Comparison of ENCODE assay signal across 9 cellular contexts in genomic region chr20:51661609-51662178, GRCh38.
A peak's percentile ranks its signal among the peaks of the same experiment; 100 is the strongest.
DNase-seq lines count a peak whose midpoint lies in the region; ATAC-seq, FAIRE-seq and TF ChIP-seq lines count a peak whose summit lies in the region.
"Had no signal": no experiment of that assay in that cellular context is flagged by ENCODE, and none has a peak within 500 bp of the region (broad histone marks: within the 10 kb centered on the region; RNA-seq: fewer than 3 reads in every experiment).

No MANE protein-coding gene starts in this region.

- H3K27me3 ChIP-seq in tibial nerve = no peaks in the 10 kb centered on the region

- H3K4me1 Mint-ChIP-seq in activated CD4-positive, alpha-beta memory T cell treated with anti-CD3 and anti-CD28 coated beads, Interleukin-2, amount 10 ng/mL, durations not matched to agents 7 days and 5 days = peaks cover 23% of the 10 kb centered on the region
- H3K4me1 Mint-ChIP-seq in stimulated activated naive CD8-positive, alpha-beta T cell treated with anti-CD3 and anti-CD28 coated beads, Interleukin-15, amount 100 ng/mL, for 72 hours = peaks cover 21% of the 10 kb centered on the region

- CTCF ChIA-PET in activated CD4-positive, alpha-beta memory T cell treated with anti-CD3 and anti-CD28 coated beads, Interleukin-2, amount 10 ng/mL, durations not matched to agents 7 days and 5 days (lab: Charles Lee) = interaction anchor here (0.7 to 1.2 kb wide), 4 partner anchors 19 to 422 kb away, joined by 3 to 4 read pairs (median 3); no protein-coding TSS in a partner anchor

- WGBS in tibial nerve, 2 donors = 86 to 97% methylated on average over 3 of the region's 3 CpGs

- no peaks in the 10 kb centered on the region for H3K9me3 ChIP-seq in tibial nerve

- no peak overlapping the region for H3K4me3 Mint-ChIP-seq in activated CD4-positive, alpha-beta memory T cell treated with anti-CD3 and anti-CD28 coated beads, Interleukin-2, amount 10 ng/mL, durations not matched to agents 7 days and 5 days
- H3K4me3 Mint-ChIP-seq in stimulated activated naive CD8-positive, alpha-beta T cell treated with anti-CD3 and anti-CD28 coated beads, Interleukin-15, amount 100 ng/mL, for 72 hours = peak overlapping the region in 1 of 2 donors; percentile 48

- no peak overlapping the region for H3K4me3 ChIP-seq in tibial nerve

- TF ChIP-seq CTCF in tibial nerve (IDR thresholded peaks at IDR 0.05) = no peak

- no peaks in the 10 kb centered on the region for H3K36me3 Mint-ChIP-seq in activated CD4-positive, alpha-beta memory T cell treated with anti-CD3 and anti-CD28 coated beads, Interleukin-2, amount 10 ng/mL, durations not matched to agents 7 days and 5 days (ENCODE audit: low read depth)

- H3K27ac ChIP-seq in tibial nerve = no peak overlapping the region

- H3K9me3 Mint-ChIP-seq in activated CD4-positive, alpha-beta memory T cell treated with anti-CD3 and anti-CD28 coated beads, Interleukin-2, amount 10 ng/mL, durations not matched to agents 7 days and 5 days = no peaks in the 10 kb centered on the region
- no peaks in the 10 kb centered on the region for H3K9me3 Mint-ChIP-seq in stimulated activated naive CD8-positive, alpha-beta T cell treated with anti-CD3 and anti-CD28 coated beads, Interleukin-15, amount 100 ng/mL, for 72 hours

- no peak for FAIRE-seq in GM19239 (lab: Jason Lieb, UNC)

- POLR2A ChIA-PET in activated CD4-positive, alpha-beta memory T cell treated with anti-CD3 and anti-CD28 coated beads, Interleukin-2, amount 10 ng/mL, durations not matched to agents 7 days and 5 days (lab: Charles Lee) = no interaction called here

- peak; percentile 99 for ATAC-seq in stimulated activated naive CD8-positive, alpha-beta T cell treated with anti-CD3 and anti-CD28 coated beads, Interleukin-15, amount 100 ng/mL, for 72 hours
- no peak for ATAC-seq in GM19397 (IDR thresholded peaks at IDR 0.05; ENCODE audit: unreplicated experiment)

- peaks cover 8% of the 10 kb centered on the region for H3K27me3 Mint-ChIP-seq in activated CD4-positive, alpha-beta memory T cell treated with anti-CD3 and anti-CD28 coated beads, Interleukin-2, amount 10 ng/mL, durations not matched to agents 7 days and 5 days
- peaks cover 3% of the 10 kb centered on the region for H3K27me3 Mint-ChIP-seq in stimulated activated naive CD8-positive, alpha-beta T cell treated with anti-CD3 and anti-CD28 coated beads, Interleukin-15, amount 100 ng/mL, for 72 hours

- DNase-seq in activated T-cell treated with anti-CD3 and anti-CD28 coated beads for 24 hours (ENCODE audit: low read depth) (peak; percentile 40), hepatic stellate cell (ENCODE audit: low spot score) (peak; percentile 19), GM19239 (ENCODE audit: insufficient read length, low spot score) (no peak), tibial nerve (ENCODE audit: low spot score in 2 of 2) (no peak)
- no peak for DNase-seq in activated T-cell treated with anti-CD3 and anti-CD28 coated beads, Interleukin-2, amount 50 U/mL, for 1 hour
- peak; percentile 39 for DNase-seq in activated CD4-positive, alpha-beta memory T cell treated with anti-CD3 and anti-CD28 coated beads, Interleukin-2, amount 10 ng/mL, durations not matched to agents 7 days and 5 days
- peak; percentile 50 to 71 for DNase-seq in stimulated activated naive CD8-positive, alpha-beta T cell treated with anti-CD3 and anti-CD28 coated beads, Interleukin-15, amount 100 ng/mL, for 72 hours
- DNase-seq: NCI-H1417 had no signal

- peaks cover 0 to 12% (median 0%) of the 10 kb centered on the region in 3 donors for H3K36me3 ChIP-seq in tibial nerve

- TF ChIP-seq EP300 in tibial nerve (IDR thresholded peaks at IDR 0.05) = no peak

- H3K4me1 ChIP-seq in tibial nerve = no peaks in the 10 kb centered on the region

- no peak for TF ChIP-seq POLR2A in tibial nerve (IDR thresholded peaks at IDR 0.05)

- H3K27ac Mint-ChIP-seq in activated CD4-positive, alpha-beta memory T cell treated with anti-CD3 and anti-CD28 coated beads, Interleukin-2, amount 10 ng/mL, durations not matched to agents 7 days and 5 days = no peak overlapping the region
- H3K27ac Mint-ChIP-seq in stimulated activated naive CD8-positive, alpha-beta T cell treated with anti-CD3 and anti-CD28 coated beads, Interleukin-15, amount 100 ng/mL, for 72 hours = peak overlapping the region; percentile 54 to 72

Comparison
In these comparisons a context has a peak if more than half of its experiments do, and no peak if none do; other contexts are left out.
1. DNase-seq: peak in activated T-cell treated with anti-CD3 and anti-CD28 coated beads for 24 hours (single experiment), activated CD4-positive, alpha-beta memory T cell treated with anti-CD3 and anti-CD28 coated beads, Interleukin-2, amount 10 ng/mL, durations not matched to agents 7 days and 5 days (single experiment), hepatic stellate cell (single experiment) and stimulated activated naive CD8-positive, alpha-beta T cell treated with anti-CD3 and anti-CD28 coated beads, Interleukin-15, amount 100 ng/mL, for 72 hours (2 of 2); none in activated T-cell treated with anti-CD3 and anti-CD28 coated beads, Interleukin-2, amount 50 U/mL, for 1 hour (single experiment), GM19239 (single experiment) and tibial nerve (0 of 2).